Comparison of ENCODE assay signal across 24 cellular contexts in the genomic region with DNA sequence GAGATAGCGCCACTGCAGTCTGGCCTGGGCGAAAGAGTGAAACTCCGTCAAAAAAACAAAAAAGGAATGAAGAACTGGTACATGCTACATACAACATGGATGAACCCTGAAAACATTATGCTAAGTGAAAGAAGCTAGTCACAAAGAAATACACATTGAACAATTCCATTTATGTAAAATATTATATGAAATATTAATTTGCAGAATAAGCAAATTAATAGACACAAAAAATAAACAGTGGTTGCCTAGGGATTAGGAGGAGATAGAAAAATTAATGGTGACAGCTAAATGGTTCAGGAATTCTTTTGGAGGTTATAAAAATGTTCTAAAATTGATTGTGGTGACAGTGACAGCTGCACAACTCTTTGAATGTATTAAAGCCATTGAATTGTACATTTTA.
"Had no signal": no experiment of that assay in that cellular context is flagged by ENCODE, and none has a peak within 500 bp of the region (broad histone marks: within the 10 kb centered on the region; RNA-seq: fewer than 3 reads in every experiment).

No MANE protein-coding gene starts in this region.

- DNase-seq: colonic mucosa; cortex of kidney; effector CD8-positive, alpha-beta T cell; effector memory CD8-positive, alpha-beta T cell; endodermal cell; erythroblast; esophagus squamous epithelium; foreskin melanocyte; gastrocnemius medialis; glutamatergic neuron; head of caudate nucleus; heart right ventricle; hippocampal formation; left cardiac atrium; left lung; left ventricle myocardium superior; lower lobe of right lung; mesenchymal stem cell; mucosa of descending colon had no signal

- ATAC-seq: effector memory CD8-positive, alpha-beta T cell; esophagus mucosa; heart right ventricle; left cardiac atrium; left lung; left ventricle myocardium superior; lower lobe of right lung had no signal

- H3K27ac ChIP-seq: colonic mucosa, epithelial cell of prostate, esophagus squamous epithelium, gastrocnemius medialis, heart right ventricle, left lung, lower lobe of right lung had no signal

- H3K4me3 ChIP-seq: colonic mucosa, esophagus squamous epithelium, gastrocnemius medialis, heart right ventricle, left lung, lower lobe of right lung, mucosa of descending colon had no signal

- H3K27me3 ChIP-seq: colonic mucosa, esophagus squamous epithelium, gastrocnemius medialis, heart right ventricle, left lung had no signal

- H3K4me1 ChIP-seq: colonic mucosa, lower lobe of right lung had no signal

- FAIRE-seq: endometrium, islet of Langerhans, keratinocyte had no signal

- H3K36me3 ChIP-seq: colonic mucosa, esophagus squamous epithelium, gastrocnemius medialis, heart right ventricle, left lung, lower lobe of right lung had no signal

- H3K9me3 ChIP-seq: colonic mucosa, esophagus squamous epithelium, gastrocnemius medialis, heart right ventricle, left lung, lower lobe of right lung, mucosa of descending colon had no signal
